In the genomic region with DNA sequence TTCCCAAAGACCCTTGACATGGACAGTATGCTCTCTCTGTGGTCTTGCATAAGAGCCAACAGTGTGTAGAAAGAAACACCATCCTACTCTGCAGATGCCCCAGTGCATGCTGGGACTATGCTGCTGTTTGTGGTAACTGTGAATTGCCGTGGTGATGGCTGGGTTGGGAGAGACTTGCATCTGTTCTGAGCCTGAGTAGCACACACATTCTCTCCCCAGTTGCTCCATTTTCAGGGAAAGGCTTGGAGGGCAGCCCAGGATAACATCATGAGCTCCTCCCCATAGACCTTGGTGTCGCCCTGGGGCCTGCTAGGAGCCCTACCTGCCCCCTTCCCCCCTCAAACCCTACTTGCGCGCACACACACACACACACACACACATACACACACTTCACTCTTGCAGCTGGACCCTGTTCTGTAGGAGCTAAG, we compare ENCODE assay signal across 2 cellular contexts.
TF ChIP-seq lines count a peak whose summit lies in the region.

No MANE protein-coding gene starts in this region.

TF ChIP-seq in SK-N-SH treated with all-trans-retinoic acid at 6 μM for 48 hours, 23 proteins besides CTCF, POLR2A, EP300 and RAD21 (continued from another document):
- TF ChIP-seq, protein P1, sequence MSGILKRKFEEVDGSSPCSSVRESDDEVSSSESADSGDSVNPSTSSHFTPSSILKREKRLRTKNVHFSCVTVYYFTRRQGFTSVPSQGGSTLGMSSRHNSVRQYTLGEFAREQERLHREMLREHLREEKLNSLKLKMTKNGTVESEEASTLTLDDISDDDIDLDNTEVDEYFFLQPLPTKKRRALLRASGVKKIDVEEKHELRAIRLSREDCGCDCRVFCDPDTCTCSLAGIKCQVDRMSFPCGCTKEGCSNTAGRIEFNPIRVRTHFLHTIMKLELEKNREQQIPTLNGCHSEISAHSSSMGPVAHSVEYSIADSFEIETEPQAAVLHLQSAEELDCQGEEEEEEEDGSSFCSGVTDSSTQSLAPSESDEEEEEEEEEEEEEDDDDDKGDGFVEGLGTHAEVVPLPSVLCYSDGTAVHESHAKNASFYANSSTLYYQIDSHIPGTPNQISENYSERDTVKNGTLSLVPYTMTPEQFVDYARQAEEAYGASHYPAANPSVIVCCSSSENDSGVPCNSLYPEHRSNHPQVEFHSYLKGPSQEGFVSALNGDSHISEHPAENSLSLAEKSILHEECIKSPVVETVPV (CRISPR knock-in tag; IDR thresholded peaks at IDR 0.05) = no peak
- TF ChIP-seq ARNTL (CRISPR knock-in tag; IDR thresholded peaks at IDR 0.05; ENCODE audit: borderline replicate concordance, low read depth) (no peak), TCF4 (CRISPR knock-in tag; IDR thresholded peaks at IDR 0.05; ENCODE audit: borderline replicate concordance) (no peak), ZC3H10 (CRISPR knock-in tag; IDR thresholded peaks at IDR 0.05) (no peak), BACH2 (CRISPR knock-in tag; IDR thresholded peaks at IDR 0.05; ENCODE audit: borderline replicate concordance) (no peak), ESRRG (CRISPR knock-in tag; IDR thresholded peaks at IDR 0.05) (no peak), ZNF8 (CRISPR knock-in tag; IDR thresholded peaks at IDR 0.05) (no peak)
- TF ChIP-seq, protein P2, sequence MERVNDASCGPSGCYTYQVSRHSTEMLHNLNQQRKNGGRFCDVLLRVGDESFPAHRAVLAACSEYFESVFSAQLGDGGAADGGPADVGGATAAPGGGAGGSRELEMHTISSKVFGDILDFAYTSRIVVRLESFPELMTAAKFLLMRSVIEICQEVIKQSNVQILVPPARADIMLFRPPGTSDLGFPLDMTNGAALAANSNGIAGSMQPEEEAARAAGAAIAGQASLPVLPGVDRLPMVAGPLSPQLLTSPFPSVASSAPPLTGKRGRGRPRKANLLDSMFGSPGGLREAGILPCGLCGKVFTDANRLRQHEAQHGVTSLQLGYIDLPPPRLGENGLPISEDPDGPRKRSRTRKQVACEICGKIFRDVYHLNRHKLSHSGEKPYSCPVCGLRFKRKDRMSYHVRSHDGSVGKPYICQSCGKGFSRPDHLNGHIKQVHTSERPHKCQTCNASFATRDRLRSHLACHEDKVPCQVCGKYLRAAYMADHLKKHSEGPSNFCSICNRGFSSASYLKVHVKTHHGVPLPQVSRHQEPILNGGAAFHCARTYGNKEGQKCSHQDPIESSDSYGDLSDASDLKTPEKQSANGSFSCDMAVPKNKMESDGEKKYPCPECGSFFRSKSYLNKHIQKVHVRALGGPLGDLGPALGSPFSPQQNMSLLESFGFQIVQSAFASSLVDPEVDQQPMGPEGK (CRISPR knock-in tag; IDR thresholded peaks at IDR 0.05; ENCODE audit: borderline replicate concordance) = no peak
- TF ChIP-seq, protein P3, sequence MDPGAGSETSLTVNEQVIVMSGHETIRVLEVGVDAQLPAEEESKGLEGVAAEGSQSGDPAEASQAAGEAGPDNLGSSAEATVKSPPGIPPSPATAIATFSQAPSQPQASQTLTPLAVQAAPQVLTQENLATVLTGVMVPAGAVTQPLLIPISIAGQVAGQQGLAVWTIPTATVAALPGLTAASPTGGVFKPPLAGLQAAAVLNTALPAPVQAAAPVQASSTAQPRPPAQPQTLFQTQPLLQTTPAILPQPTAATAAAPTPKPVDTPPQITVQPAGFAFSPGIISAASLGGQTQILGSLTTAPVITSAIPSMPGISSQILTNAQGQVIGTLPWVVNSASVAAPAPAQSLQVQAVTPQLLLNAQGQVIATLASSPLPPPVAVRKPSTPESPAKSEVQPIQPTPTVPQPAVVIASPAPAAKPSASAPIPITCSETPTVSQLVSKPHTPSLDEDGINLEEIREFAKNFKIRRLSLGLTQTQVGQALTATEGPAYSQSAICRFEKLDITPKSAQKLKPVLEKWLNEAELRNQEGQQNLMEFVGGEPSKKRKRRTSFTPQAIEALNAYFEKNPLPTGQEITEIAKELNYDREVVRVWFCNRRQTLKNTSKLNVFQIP (CRISPR knock-in tag; IDR thresholded peaks at IDR 0.05; ENCODE audit: borderline replicate concordance, low read depth) = no peak

TF ChIP-seq in SK-N-SH, 30 proteins besides CTCF, POLR2A, EP300 and RAD21 (continued from another document):
- TF ChIP-seq RXRA (IDR thresholded peaks at IDR 0.05; ENCODE audit: borderline replicate concordance, low read depth) (no peak), RCOR1 (IDR thresholded peaks at IDR 0.05; ENCODE audit: low read length) (no peak), MXI1 (IDR thresholded peaks at IDR 0.05; ENCODE audit: low read depth, low read length) (no peak), JUND (IDR thresholded peaks at IDR 0.05) (no peak), EZH2phosphoT487 (IDR thresholded peaks at IDR 0.05; ENCODE audit: borderline replicate concordance, low read depth) (no peak), RFX5 (IDR thresholded peaks at IDR 0.05; ENCODE audit: low read length) (no peak), TEAD4 (IDR thresholded peaks at IDR 0.05; ENCODE audit: borderline replicate concordance, insufficient read depth) (no peak), ELF1 (IDR thresholded peaks at IDR 0.05) (no peak), NRF1 (IDR thresholded peaks at IDR 0.05; ENCODE audit: low read depth, low read length) (no peak)
- TF ChIP-seq, protein P4, sequence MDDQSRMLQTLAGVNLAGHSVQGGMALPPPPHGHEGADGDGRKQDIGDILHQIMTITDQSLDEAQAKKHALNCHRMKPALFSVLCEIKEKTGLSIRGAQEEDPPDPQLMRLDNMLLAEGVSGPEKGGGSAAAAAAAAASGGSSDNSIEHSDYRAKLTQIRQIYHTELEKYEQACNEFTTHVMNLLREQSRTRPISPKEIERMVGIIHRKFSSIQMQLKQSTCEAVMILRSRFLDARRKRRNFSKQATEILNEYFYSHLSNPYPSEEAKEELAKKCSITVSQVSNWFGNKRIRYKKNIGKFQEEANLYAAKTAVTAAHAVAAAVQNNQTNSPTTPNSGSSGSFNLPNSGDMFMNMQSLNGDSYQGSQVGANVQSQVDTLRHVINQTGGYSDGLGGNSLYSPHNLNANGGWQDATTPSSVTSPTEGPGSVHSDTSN (IDR thresholded peaks at IDR 0.05) = no peak
- TF ChIP-seq, protein P5, sequence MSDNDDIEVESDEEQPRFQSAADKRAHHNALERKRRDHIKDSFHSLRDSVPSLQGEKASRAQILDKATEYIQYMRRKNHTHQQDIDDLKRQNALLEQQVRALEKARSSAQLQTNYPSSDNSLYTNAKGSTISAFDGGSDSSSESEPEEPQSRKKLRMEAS (IDR thresholded peaks at IDR 0.05; ENCODE audit: low read depth) = no peak
